ENCODE assay signal across 13 cellular contexts in the genomic region with DNA sequence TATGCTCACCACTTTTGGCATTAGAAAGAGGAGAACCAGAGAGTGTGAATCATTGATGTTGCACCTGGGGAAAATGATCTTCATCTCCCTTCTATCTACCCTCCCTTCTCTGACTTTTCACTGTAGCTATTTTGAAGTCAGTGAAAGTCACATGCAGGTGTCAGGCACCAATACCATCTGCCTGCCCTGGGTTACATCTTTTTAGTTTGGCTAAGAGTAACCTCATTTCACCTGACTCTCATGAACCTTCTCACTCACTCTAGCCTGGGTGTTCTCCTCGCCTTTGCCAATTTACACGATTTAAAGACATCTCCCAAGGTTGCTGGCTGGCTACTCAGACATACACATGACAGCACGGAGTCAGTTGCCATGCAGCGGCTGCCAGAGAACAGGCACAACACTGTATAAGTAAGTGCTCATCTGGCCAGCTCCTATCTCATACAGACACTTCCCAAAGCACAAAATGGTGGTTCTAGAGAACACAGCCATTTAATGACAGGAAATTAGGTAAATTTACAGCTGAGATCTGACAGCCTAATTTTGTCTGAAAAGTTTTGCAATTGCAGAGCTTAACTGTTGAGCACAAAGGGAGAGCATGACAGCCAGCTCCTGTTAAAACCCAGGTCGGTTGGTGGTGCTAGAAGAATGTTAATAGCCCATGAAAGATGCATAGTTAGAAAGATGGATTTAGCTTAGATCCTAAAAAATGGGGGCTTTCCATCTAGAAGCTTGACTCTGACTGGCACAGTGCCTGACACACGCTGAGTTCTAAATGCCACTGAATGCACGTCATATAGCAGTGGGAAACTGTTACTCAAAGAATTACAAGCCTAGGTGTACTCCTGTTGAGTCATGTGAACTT. TPM values are rescaled to one million over a fixed set of nuclear protein-coding genes. Genes with fewer than 3 reads are reported as not detected.
DNase-seq lines count a peak whose midpoint lies in the region; ATAC-seq, FAIRE-seq and TF ChIP-seq lines count a peak whose summit lies in the region.
"Had no signal": no experiment of that assay in that cellular context is flagged by ENCODE, and none has a peak within 500 bp of the region (broad histone marks: within the 10 kb centered on the region; RNA-seq: fewer than 3 reads in every experiment).

No MANE protein-coding gene starts in this region.

- H3K9ac ChIP-seq in mammary epithelial cell (ENCODE audit: insufficient read depth, low read length), result no peak overlapping the region

- FAIRE-seq in RCC 7860 (lab: Jason Lieb, UNC), result no peak

- peaks cover 36% of the 10 kb centered on the region for H3K4me1 Mint-ChIP-seq in activated CD8-positive, alpha-beta memory T cell treated with anti-CD3 and anti-CD28 coated beads, Interleukin-2, amount 10 ng/mL, durations not matched to agents 7 days and 5 days

- H3K4me3 Mint-ChIP-seq in activated CD8-positive, alpha-beta memory T cell treated with anti-CD3 and anti-CD28 coated beads, Interleukin-2, amount 10 ng/mL, durations not matched to agents 7 days and 5 days, result no peak overlapping the region

- H3K27me3 ChIP-seq in mammary epithelial cell (ENCODE audit: insufficient read depth, low read length), result no peaks in the 10 kb centered on the region
- H3K27me3 ChIP-seq: vagina had no signal

- H3K27ac ChIP-seq in mammary epithelial cell (ENCODE audit: insufficient read depth, low read depth, low read length), result no peak overlapping the region
- H3K27ac ChIP-seq: vagina had no signal

- peaks cover 81% of the 10 kb centered on the region for H3K36me3 Mint-ChIP-seq in activated CD8-positive, alpha-beta memory T cell treated with anti-CD3 and anti-CD28 coated beads, Interleukin-2, amount 10 ng/mL, durations not matched to agents 7 days and 5 days

- no peaks in the 10 kb centered on the region for H3K36me3 ChIP-seq in mammary epithelial cell (ENCODE audit: insufficient read depth, low read length)
- H3K36me3 ChIP-seq: vagina had no signal

- peak overlapping the region; percentile 20 for H3K27ac Mint-ChIP-seq in activated CD8-positive, alpha-beta memory T cell treated with anti-CD3 and anti-CD28 coated beads, Interleukin-2, amount 10 ng/mL, durations not matched to agents 7 days and 5 days

- H3K27me3 Mint-ChIP-seq in activated CD8-positive, alpha-beta memory T cell treated with anti-CD3 and anti-CD28 coated beads, Interleukin-2, amount 10 ng/mL, durations not matched to agents 7 days and 5 days, result no peaks in the 10 kb centered on the region

- 76% methylated on average over 7 of the region's 7 CpGs for WGBS in mammary epithelial cell (ENCODE audit: low coverage, missing lambda C conversion rate)

- in situ Hi-C loops in mammary epithelial cell (cut with MboI; ENCODE audit: low sequenced_read_pairs in 2 of 2), result no loop called here

- no peak for DNase-seq in activated CD8-positive, alpha-beta memory T cell treated with anti-CD3 and anti-CD28 coated beads, Interleukin-2, amount 10 ng/mL, durations not matched to agents 7 days and 5 days
- DNase-seq in activated CD8-positive, alpha-beta memory T cell treated with anti-CD3 and anti-CD28 coated beads, Interleukin-2, amount 50 U/mL, for 48 hours, result no peak
- DNase-seq in RCC 7860 (ENCODE audit: low spot score), result peak; percentile 76
- DNase-seq in mammary epithelial cell, result peak; percentile 84
- DNase-seq in stimulated activated CD4-positive, alpha-beta T cell treated with anti-CD3 and anti-CD28 coated beads, Interleukin-4, amount 100 ng/mL, for 24 hours, result peak; percentile 34
- DNase-seq in germinal center (ENCODE audit: low spot score), result no peak
- DNase-seq: cerebellar nuclear complex, glutamatergic neuron, NCI-H1436 had no signal

- BruUV-seq in mammary epithelial cell (replicated peaks; lab: Mats Ljungman, UMichigan), result no TSS peak

- H3K4me3 ChIP-seq in mammary epithelial cell (replicated peaks in 1 of 3; ENCODE audit: insufficient read depth in 1 of 3, low read depth in 2 of 3, low read length in 3 of 3), result no peak overlapping the region
- H3K4me3 ChIP-seq: vagina had no signal

- CTCF ChIA-PET in activated CD8-positive, alpha-beta memory T cell treated with anti-CD3 and anti-CD28 coated beads, Interleukin-2, amount 10 ng/mL, durations not matched to agents 7 days and 5 days (lab: Charles Lee), result interaction anchor here (1.1 to 2.7 kb wide), 4 partner anchors 8 to 23 kb away, joined by 3 to 11 read pairs (median 6); no protein-coding TSS in a partner anchor
- CTCF ChIA-PET in mammary epithelial cell (lab: Charles Lee; ENCODE audit: low non-redundant PET), result no interaction called here

- dilution Hi-C loops in mammary epithelial cell (cut with HindIII; ENCODE audit: low sequenced_read_pairs), result no loop called here

- no peaks in the 10 kb centered on the region for H4K20me1 ChIP-seq in mammary epithelial cell (ENCODE audit: insufficient read depth, low read length)

- no peak overlapping the region for H3K4me2 ChIP-seq in mammary epithelial cell (ENCODE audit: insufficient read depth, low read depth, low read length)

- no peaks in the 10 kb centered on the region for H3K79me2 ChIP-seq in mammary epithelial cell (ENCODE audit: insufficient read depth, low read length)

- no peak for ATAC-seq in activated CD8-positive, alpha-beta memory T cell treated with anti-CD3 and anti-CD28 coated beads, Interleukin-2, amount 10 ng/mL, durations not matched to agents 7 days and 5 days
- ATAC-seq in GM18511 (IDR thresholded peaks at IDR 0.05; ENCODE audit: unreplicated experiment), result no peak
- no peak for ATAC-seq in HG02884 (IDR thresholded peaks at IDR 0.05; ENCODE audit: unreplicated experiment)

- H3K9me3 Mint-ChIP-seq in activated CD8-positive, alpha-beta memory T cell treated with anti-CD3 and anti-CD28 coated beads, Interleukin-2, amount 10 ng/mL, durations not matched to agents 7 days and 5 days (ENCODE audit: low read depth), result no peaks in the 10 kb centered on the region

- H3K4me1 ChIP-seq in mammary epithelial cell (ENCODE audit: insufficient read depth, low read length), result no peaks in the 10 kb centered on the region
- H3K4me1 ChIP-seq: vagina had no signal

- no peak overlapping the region for H2AFZ ChIP-seq in mammary epithelial cell (ENCODE audit: low read depth, low read length)

- intact Hi-C loops in mammary epithelial cell (cut with micrococcal nuclease), result no loop called here

- no peak for TF ChIP-seq CTCF in mammary epithelial cell (conservative IDR thresholded peaks at IDR 0.05 in 1 of 2, IDR thresholded peaks at IDR 0.05 in 1 of 2; ENCODE audit: extremely low read depth in 1 of 2, insufficient read depth in 1 of 2, low read depth in 1 of 2, low read length in 2 of 2)

- no peaks in the 10 kb centered on the region for H3K9me3 ChIP-seq in mammary epithelial cell (replicated peaks; ENCODE audit: insufficient read depth, low read length)
- H3K9me3 ChIP-seq: vagina had no signal

RNA-seq across cellular contexts. Expression of a gene that starts 32.5 kb away (rescaled TPM):
- total RNA-seq in activated CD8-positive, alpha-beta memory T cell treated with anti-CD3 and anti-CD28 coated beads, Interleukin-2, amount 10 ng/mL, durations not matched to agents 7 days and 5 days, result 1,000 to 10,000 TPM in 1 of 2 experiments, 100 to 1,000 TPM in 1; 923 to 1,101 TPM
- 100 to 1,000 TPM; 149 to 454 TPM for total RNA-seq in mammary epithelial cell
- polyA plus RNA-seq in mammary epithelial cell, result 1.2 TPM
- 1.1 TPM for polyA minus RNA-seq in mammary epithelial cell

RNA-seq across cellular contexts. Expression of a gene that starts 44.7 kb away (rescaled TPM):
- not detected for total RNA-seq in activated CD8-positive, alpha-beta memory T cell treated with anti-CD3 and anti-CD28 coated beads, Interleukin-2, amount 10 ng/mL, durations not matched to agents 7 days and 5 days
- total RNA-seq in mammary epithelial cell, result not detected
- polyA plus RNA-seq in mammary epithelial cell, result not detected
- not detected for polyA minus RNA-seq in mammary epithelial cell
- total RNA-seq: mononuclear cell, vagina had no signal

Comparison
In these comparisons a context has a peak if more than half of its experiments do, and no peak if none do; other contexts are left out.
1. DNase-seq: peak in RCC 7860 (single experiment), mammary epithelial cell (single experiment) and stimulated activated CD4-positive, alpha-beta T cell treated with anti-CD3 and anti-CD28 coated beads, Interleukin-4, amount 100 ng/mL, for 24 hours (single experiment); none in activated CD8-positive, alpha-beta memory T cell treated with anti-CD3 and anti-CD28 coated beads, Interleukin-2, amount 10 ng/mL, durations not matched to agents 7 days and 5 days (single experiment), activated CD8-positive, alpha-beta memory T cell treated with anti-CD3 and anti-CD28 coated beads, Interleukin-2, amount 50 U/mL, for 48 hours (single experiment) and germinal center (single experiment).